9 cellular contexts compared by ENCODE assay signal in genomic region chr9:126411225-126411947, GRCh38.
DNase-seq lines count a peak whose midpoint lies in the region; ATAC-seq and TF ChIP-seq lines count a peak whose summit lies in the region.
"Had no signal": no experiment of that assay in that cellular context is flagged by ENCODE, and none has a peak within 500 bp of the region (broad histone marks: within the 10 kb centered on the region; RNA-seq: fewer than 3 reads in every experiment).

No MANE protein-coding gene starts in this region.

- DNase-seq in activated CD4-positive, alpha-beta T cell treated with anti-CD3 and anti-CD28 coated beads for 36 hours, result peak; percentile 62
- no peak for DNase-seq in activated CD4-positive, alpha-beta T cell treated with anti-CD3 and anti-CD28 coated beads, Interleukin-2, amount 50 U/mL, for 4 hours
- DNase-seq in SK-MEL-5 (ENCODE audit: low read depth, low spot score) (peak; percentile 74), midbrain (lab: John Stamatoyannopoulos, UW) (no peak), left ventricle myocardium inferior (no peak), mesendoderm (no peak)

- H4K8ac ChIP-seq in mesendoderm (ENCODE audit: low read depth, low read length), result no peak overlapping the region

- H3K4ac ChIP-seq in mesendoderm (ENCODE audit: low read depth, low read length), result no peak overlapping the region

- no peaks in the 10 kb centered on the region for H3K9me3 Mint-ChIP-seq in activated CD4-positive, alpha-beta T cell treated with anti-CD3 and anti-CD28 coated beads for 36 hours (ENCODE audit: low read depth)

- peak overlapping the region; percentile 72 for H3K27ac Mint-ChIP-seq in activated CD4-positive, alpha-beta T cell treated with anti-CD3 and anti-CD28 coated beads for 36 hours

- no peak overlapping the region for H2BK15ac ChIP-seq in mesendoderm (replicated peaks; ENCODE audit: low read depth)

- H3K23ac ChIP-seq in mesendoderm (ENCODE audit: low read length), result no peak overlapping the region

- H3K9me3 ChIP-seq in neutrophil (no peaks in the 10 kb centered on the region), left ventricle myocardium inferior (replicated peaks) (no peaks in the 10 kb centered on the region)

- no peak overlapping the region for H2BK5ac ChIP-seq in mesendoderm (ENCODE audit: low read length)

- no peak overlapping the region for H3K56ac ChIP-seq in mesendoderm (ENCODE audit: low read length)

- H3K27me3 Mint-ChIP-seq in activated CD4-positive, alpha-beta T cell treated with anti-CD3 and anti-CD28 coated beads for 36 hours, result no peaks in the 10 kb centered on the region

- H3K4me1 Mint-ChIP-seq in activated CD4-positive, alpha-beta T cell treated with anti-CD3 and anti-CD28 coated beads for 36 hours, result peaks cover 35% of the 10 kb centered on the region

- no peaks in the 10 kb centered on the region for H3K79me1 ChIP-seq in mesendoderm (ENCODE audit: low read length)

- peak; percentile 89 for ATAC-seq in activated CD4-positive, alpha-beta T cell treated with anti-CD3 and anti-CD28 coated beads for 36 hours
- peak; percentile 75 for ATAC-seq in HG02852 (IDR thresholded peaks at IDR 0.05; ENCODE audit: unreplicated experiment)

- H3K9ac ChIP-seq in mesendoderm (ENCODE audit: low read length), result no peak overlapping the region

- H3K27me3 ChIP-seq in neutrophil (no peaks in the 10 kb centered on the region), left ventricle myocardium inferior (ENCODE audit: low read depth) (no peaks in the 10 kb centered on the region), mesendoderm (ENCODE audit: insufficient read depth, low read length, poor library complexity) (no peaks in the 10 kb centered on the region)

- POLR2A ChIA-PET in activated CD4-positive, alpha-beta T cell treated with anti-CD3 and anti-CD28 coated beads for 36 hours (lab: Charles Lee), result interaction anchor here (0.6 kb wide), 1 partner anchor 652 kb away, joined by 4 read pairs; no protein-coding TSS in a partner anchor

- intact Hi-C loops in activated CD4-positive, alpha-beta T cell treated with anti-CD3 and anti-CD28 coated beads for 36 hours (cut with DNase I, micrococcal nuclease), result loop anchor here (1.0 to 5.0 kb wide), 7 partner anchors 14 to 891 kb away; no protein-coding TSS in a partner anchor
- intact Hi-C loops in left ventricle myocardium inferior (cut with micrococcal nuclease), result no loop called here

- H3K4me3 Mint-ChIP-seq in activated CD4-positive, alpha-beta T cell treated with anti-CD3 and anti-CD28 coated beads for 36 hours, result peak overlapping the region; percentile 54

- no peaks in the 10 kb centered on the region for H3K36me3 Mint-ChIP-seq in activated CD4-positive, alpha-beta T cell treated with anti-CD3 and anti-CD28 coated beads for 36 hours (ENCODE audit: low read depth)

- WGBS in mesendoderm (ENCODE audit: extremely low coverage, insufficient coverage, low lambda C conversion rate), result no CpG with 5 or more reads among the region's 12 CpGs

- in situ Hi-C loops in SK-MEL-5 (cut with HindIII; ENCODE audit: low pct_unique_long_range_greater_than_20kb, low sequenced_read_pairs), result no loop called here

- peak overlapping the region; percentile 82 for H3K27ac ChIP-seq in neutrophil
- no peak overlapping the region for H3K27ac ChIP-seq in left ventricle myocardium inferior (replicated peaks)
- no peak overlapping the region for H3K27ac ChIP-seq in mesendoderm (ENCODE audit: low read depth, low read length)
- H3K27ac ChIP-seq: C4-2B had no signal

- H3K79me2 ChIP-seq in mesendoderm (ENCODE audit: control insufficient read depth, insufficient read depth, low read length), result no peaks in the 10 kb centered on the region

- no peak overlapping the region for H2BK120ac ChIP-seq in mesendoderm (ENCODE audit: low read depth, low read length)

- H4K5ac ChIP-seq in mesendoderm (ENCODE audit: low read length), result no peak overlapping the region

- TF ChIP-seq CTCF in neutrophil (IDR thresholded peaks at IDR 0.05) (no peak), left ventricle myocardium inferior (IDR thresholded peaks at IDR 0.05; ENCODE audit: borderline replicate concordance) (no peak)

- peaks cover 21 to 33% of the 10 kb centered on the region in 2 experiments for H3K4me1 ChIP-seq in neutrophil (ENCODE audit: control insufficient read depth in 1 of 2, insufficient read depth in 1 of 2, low read depth in 1 of 2, low read length in 1 of 2)
- H3K4me1 ChIP-seq in left ventricle myocardium inferior, result peaks cover 14% of the 10 kb centered on the region
- peaks cover 6% of the 10 kb centered on the region for H3K4me1 ChIP-seq in mesendoderm (ENCODE audit: control insufficient read depth, low read depth, low read length)

- H2AK5ac ChIP-seq in mesendoderm (ENCODE audit: low read length), result no peak overlapping the region

- H3K4me2 ChIP-seq in mesendoderm (ENCODE audit: low read length), result no peak overlapping the region

- H3K18ac ChIP-seq in mesendoderm (ENCODE audit: low read length), result no peak overlapping the region

- CTCF ChIA-PET in activated CD4-positive, alpha-beta T cell treated with anti-CD3 and anti-CD28 coated beads for 36 hours (lab: Charles Lee), result interaction anchor here (0.9 to 1.2 kb wide), 2 partner anchors 13 to 14 kb away, joined by 4 to 6 read pairs; no protein-coding TSS in a partner anchor

- H3K4me3 ChIP-seq in neutrophil (ENCODE audit: low read depth in 1 of 2, low read length in 1 of 2) (no peak overlapping the region), left ventricle myocardium inferior (no peak overlapping the region), mesendoderm (ENCODE audit: low read length) (no peak overlapping the region)

- H3K36me3 ChIP-seq in neutrophil (peaks cover 10% of the 10 kb centered on the region), left ventricle myocardium inferior (no peaks in the 10 kb centered on the region), mesendoderm (ENCODE audit: control insufficient read depth, insufficient read depth, low read length) (no peaks in the 10 kb centered on the region)

Comparison
In these comparisons a context has a peak if more than half of its experiments do, and no peak if none do; other contexts are left out.
1. DNase-seq: peak in activated CD4-positive, alpha-beta T cell treated with anti-CD3 and anti-CD28 coated beads for 36 hours (single experiment) and SK-MEL-5 (single experiment); none in activated CD4-positive, alpha-beta T cell treated with anti-CD3 and anti-CD28 coated beads, Interleukin-2, amount 50 U/mL, for 4 hours (0 of 2), midbrain (single experiment), left ventricle myocardium inferior (single experiment) and mesendoderm (single experiment).